Comparison of ENCODE assay signal across 7 cellular contexts in the genomic region with DNA sequence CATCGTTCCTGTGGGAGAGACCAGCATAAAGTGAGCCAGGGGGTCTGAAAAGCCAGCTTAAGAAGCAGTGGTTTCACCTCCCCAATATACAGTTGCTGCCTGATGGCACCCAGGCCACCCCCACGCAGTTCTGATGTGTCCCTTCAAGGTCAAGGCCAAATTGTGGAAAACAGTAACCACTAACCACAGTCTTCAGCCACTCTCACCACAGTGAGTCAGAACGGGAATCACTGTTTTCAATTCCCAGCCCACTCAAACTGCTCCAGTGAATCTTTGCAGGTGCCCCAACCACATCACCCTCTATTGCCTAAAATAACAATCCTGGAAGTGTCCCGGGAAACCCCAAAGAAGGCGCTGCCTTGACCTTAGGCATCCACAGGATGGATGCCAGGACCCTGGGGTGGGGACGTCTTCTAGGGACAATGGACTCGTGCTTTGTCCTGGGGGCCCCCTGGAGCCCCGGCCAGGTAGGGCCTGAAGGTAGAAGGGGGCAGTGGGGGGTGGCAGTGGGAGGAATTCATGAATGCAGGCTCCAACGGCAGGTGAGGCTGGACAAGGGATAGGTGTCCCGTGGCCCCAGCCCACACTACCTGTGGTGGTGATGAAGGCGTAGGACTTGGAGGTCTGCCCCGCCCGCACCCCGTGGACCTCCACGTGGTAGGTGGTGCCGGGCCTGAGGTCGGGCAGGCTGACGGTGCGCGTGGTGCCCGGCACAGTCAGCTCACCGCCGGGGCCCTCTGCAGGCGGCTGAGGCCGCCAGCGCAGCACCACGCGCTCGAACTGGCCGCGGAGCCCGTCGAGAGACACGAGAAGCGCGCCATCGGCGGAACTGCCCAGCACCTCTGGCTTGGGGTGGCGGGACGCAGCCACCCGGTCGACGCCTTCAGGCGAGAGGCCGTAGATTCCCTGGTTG. TPM values are rescaled to one million over a fixed set of nuclear protein-coding genes. Genes with fewer than 3 reads are reported as not detected.
DNase-seq lines count a peak whose midpoint lies in the region; ATAC-seq, FAIRE-seq and TF ChIP-seq lines count a peak whose summit lies in the region.

No MANE protein-coding gene starts in this region.

- TF ChIP-seq POLR2A in ovary (IDR thresholded peaks at IDR 0.05) = no peak

- H3K4me1 ChIP-seq in OCI-LY1 (ENCODE audit: insufficient read depth, low read length, severe bottlenecking) (peaks cover 6% of the 10 kb centered on the region), ovary (ENCODE audit: insufficient read depth) (peaks cover 18% of the 10 kb centered on the region)

- H3K36me3 ChIP-seq in OCI-LY1 (ENCODE audit: insufficient read depth, low read length) (no peaks in the 10 kb centered on the region), ovary (no peaks in the 10 kb centered on the region)

- intact Hi-C loops in ovary (cut with DNase I) = loop anchor here in 3 of 4 donors (1.0 to 10.0 kb wide), 4 partner anchors 28 to 68 kb away; partner anchors contain the start of genes PPT2 (in 2 of the 3) and PRRT1 (in 1 of the 3)

- no peaks in the 10 kb centered on the region for H3K9me2 ChIP-seq in OCI-LY1 (ENCODE audit: low read depth, low read length)

- FAIRE-seq in GM19239 (lab: Jason Lieb, UNC) = peak; percentile 61

- peaks cover 4 to 7% of the 10 kb centered on the region in 2 donors for H3K4me1 Mint-ChIP-seq in effector memory CD8-positive, alpha-beta T cell (ENCODE audit: low read depth in 2 of 2)

- no peak overlapping the region for H3K4me3 ChIP-seq in OCI-LY1 (ENCODE audit: low read depth, low read length, poor library complexity, severe bottlenecking)
- peak overlapping the region; percentile 3 for H3K4me3 ChIP-seq in ovary

- no peaks in the 10 kb centered on the region for H3K9me3 Mint-ChIP-seq in effector memory CD8-positive, alpha-beta T cell

- H3K27me3 Mint-ChIP-seq in effector memory CD8-positive, alpha-beta T cell = peaks cover 43 to 56% of the 10 kb centered on the region in 2 donors

- no peaks in the 10 kb centered on the region for H4K20me1 ChIP-seq in OCI-LY1 (ENCODE audit: insufficient read depth, low read length)

- peak; percentile 48 for ATAC-seq in effector memory CD8-positive, alpha-beta T cell (replicated peaks)
- ATAC-seq in HG03342 (IDR thresholded peaks at IDR 0.05; ENCODE audit: unreplicated experiment) = no peak

- H3K79me2 ChIP-seq in OCI-LY1 (ENCODE audit: insufficient read depth, low read length) = no peaks in the 10 kb centered on the region

- no peak overlapping the region for H2AFZ ChIP-seq in OCI-LY1 (ENCODE audit: low read length)

- peaks cover 4% of the 10 kb centered on the region; the same call in 1 of the 2 replicates for H3K27me3 ChIP-seq in OCI-LY1 (ENCODE audit: insufficient read depth, low read length)
- H3K27me3 ChIP-seq in ovary = no peaks in the 10 kb centered on the region

- H3F3A ChIP-seq in OCI-LY1 (ENCODE audit: insufficient read depth, low read length) = no peaks in the 10 kb centered on the region

- DNase-seq in GM19239 (ENCODE audit: insufficient read length, low spot score) (peak; percentile 74), ovary (peak in 3 of 5 donors; percentile 53 to 76 (median 61)), mucosa of gallbladder (ENCODE audit: low spot score) (no peak), AML-193 (lab: John Stamatoyannopoulos, UW) (no peak)
- DNase-seq in effector memory CD8-positive, alpha-beta T cell = no peak

- no peak overlapping the region; the same call in 1 of the 2 replicates for H3K9ac ChIP-seq in OCI-LY1 (ENCODE audit: low read length)

- peak overlapping the region; percentile 61 for H3K4me3 Mint-ChIP-seq in effector memory CD8-positive, alpha-beta T cell

- H3K9me3 ChIP-seq in OCI-LY1 (ENCODE audit: low read length) = no peaks in the 10 kb centered on the region
- H3K9me3 ChIP-seq in ovary = no peaks in the 10 kb centered on the region

- H3K36me3 Mint-ChIP-seq in effector memory CD8-positive, alpha-beta T cell (ENCODE audit: insufficient read depth) = no peaks in the 10 kb centered on the region

- no peak overlapping the region for H3K27ac Mint-ChIP-seq in effector memory CD8-positive, alpha-beta T cell

- H3K27ac ChIP-seq in OCI-LY1 (ENCODE audit: low read depth, low read length, poor library complexity, severe bottlenecking) (no peak overlapping the region), ovary (peak overlapping the region; percentile 74 to 87)

- H3K4me2 ChIP-seq in OCI-LY1 (ENCODE audit: low read length) = peak overlapping the region; percentile 50

- TF ChIP-seq CTCF in OCI-LY1 (IDR thresholded peaks at IDR 0.05; ENCODE audit: low read length) (no peak), ovary (IDR thresholded peaks at IDR 0.05) (peak in 1 of 3 donors; percentile 18)

- TF ChIP-seq EP300 in ovary (IDR thresholded peaks at IDR 0.05) = no peak

- 13 to 32% (median 19%) methylated on average over 25 to 45 of the region's 45 CpGs for WGBS in ovary, 3 donors

RNA-seq across cellular contexts. Expression of gene TNXB, which starts 22.2 kb away (rescaled TPM):
- total RNA-seq in ovary = 100 to 1,000 TPM in 6 of 7 donors, 10 to 100 TPM in 1; 58.5 to 334 (median 205) TPM
- 100 to 1,000 TPM in 1 of 2 donors, 10 to 100 TPM in 1; 13.3 to 114 TPM for polyA plus RNA-seq in ovary
- total RNA-seq in mucosa of gallbladder = 30.1 TPM

RNA-seq across cellular contexts. Expression of gene ATF6B, which starts 41.1 kb away (rescaled TPM):
- 100 to 1,000 TPM in 1 of 7 donors, 10 to 100 TPM in 6; 27.8 to 100 (median 84.5) TPM for total RNA-seq in ovary
- polyA plus RNA-seq in ovary = 10 to 100 TPM; 37.9 to 70.3 TPM
- total RNA-seq in mucosa of gallbladder = 119 TPM

RNA-seq across cellular contexts. Expression of gene FKBPL, which starts 43.2 kb away (rescaled TPM):
- 1 to 10 TPM; 1.7 to 4.6 (median 4.1) TPM for total RNA-seq in ovary
- polyA plus RNA-seq in ovary = 1 to 10 TPM; 4.2 to 5.5 TPM
- 5.0 TPM for total RNA-seq in mucosa of gallbladder

RNA-seq across cellular contexts. Expression of gene CYP21A2, which starts 48.7 kb away (rescaled TPM):
- total RNA-seq in ovary (10 to 100 TPM in 1 of 7 donors, 1 to 10 TPM in 6; 2.4 to 21.7 (median 8.8) TPM), mucosa of gallbladder (1.3 TPM)
- polyA plus RNA-seq in ovary = 1 to 10 TPM; 1.9 to 4.8 TPM

Comparison
In these comparisons a context has a peak if more than half of its experiments do, and no peak if none do; other contexts are left out.
1. DNase-seq: peak in GM19239 (single experiment) and ovary (3 of 5); none in effector memory CD8-positive, alpha-beta T cell (0 of 3), mucosa of gallbladder (single experiment) and AML-193 (0 of 2).